ENCODE assay signal across 8 cellular contexts in genomic region chr1:17502326-17502778, GRCh38. TPM values are rescaled to one million over a fixed set of nuclear protein-coding genes. Genes with fewer than 3 reads are reported as not detected.
DNase-seq lines count a peak whose midpoint lies in the region; ATAC-seq, FAIRE-seq and TF ChIP-seq lines count a peak whose summit lies in the region.

No MANE protein-coding gene starts in this region.

- H3K36me3 Mint-ChIP-seq in activated CD4-positive, alpha-beta T cell treated with anti-CD3 and anti-CD28 coated beads, Interleukin-2, amount 10 ng/mL, durations not matched to agents 24 days and 14 days (ENCODE audit: low read depth): no peaks in the 10 kb centered on the region

- dilution Hi-C loops in endothelial cell of umbilical vein (cut with MboI; ENCODE audit: extremely low pct_ligation_motif_present, low sequenced_read_pairs): no loop called here

- no peaks in the 10 kb centered on the region for H3K27me3 ChIP-seq in endothelial cell of umbilical vein (ENCODE audit: control insufficient read depth in 2 of 2, insufficient read depth in 2 of 2, low read length in 2 of 2)
- H3K27me3 ChIP-seq in mesenchymal stem cell (ENCODE audit: control insufficient read depth in 1 of 2, insufficient read depth in 1 of 2, low read length in 2 of 2): peaks cover 3 to 6% of the 10 kb centered on the region in 2 experiments

- no peak for TF ChIP-seq POLR2A in endothelial cell of umbilical vein (IDR thresholded peaks at IDR 0.05; ENCODE audit: low read depth, low read length)

- H3K9me3 ChIP-seq in endothelial cell of umbilical vein (replicated peaks; ENCODE audit: control insufficient read depth, insufficient read depth, low read length) (no peaks in the 10 kb centered on the region), mesenchymal stem cell (ENCODE audit: control insufficient read depth, low read length) (no peaks in the 10 kb centered on the region)

- no peak overlapping the region for H3K9ac ChIP-seq in endothelial cell of umbilical vein (replicated peaks; ENCODE audit: extremely low read depth, insufficient read depth, low read length)
- peak overlapping the region; percentile 61 for H3K9ac ChIP-seq in mesenchymal stem cell (ENCODE audit: low read length)

- H2BK12ac ChIP-seq in mesenchymal stem cell (ENCODE audit: low read length in 2 of 2): no peak overlapping the region

- 5% methylated on average over 12 of the region's 12 CpGs for WGBS in mesenchymal stem cell

- DNase-seq in AML-193 (lab: John Stamatoyannopoulos, UW): peak; percentile 23 to 48
- DNase-seq in NCI-H2196 treated with DMSO at 0.1 percent for 48 hours (lab: John Stamatoyannopoulos, UW; ENCODE audit: unreplicated experiment): peak; percentile 73
- DNase-seq in activated CD4-positive, alpha-beta T cell treated with anti-CD3 and anti-CD28 coated beads, Interleukin-2, amount 10 ng/mL, durations not matched to agents 24 days and 14 days: peak; percentile 87
- peak; percentile 50 for DNase-seq in endothelial cell of umbilical vein (ENCODE audit: low read depth, low spot score)
- DNase-seq in mesenchymal stem cell: peak; percentile 84
- peak; percentile 38 to 39 for DNase-seq in stimulated activated CD8-positive, alpha-beta memory T cell treated with anti-CD3 and anti-CD28 coated beads, Interleukin-15, amount 100 ng/mL, for 48 hours (ENCODE audit: low read depth in 2 of 2)
- DNase-seq in central memory CD4-positive, alpha-beta T cell: no peak

- no TSS peak for BruUV-seq in endothelial cell of umbilical vein (replicated peaks; lab: Mats Ljungman, UMichigan)

- ATAC-seq in GM21529 (IDR thresholded peaks at IDR 0.05; ENCODE audit: unreplicated experiment): peak; percentile 53

- H3K79me2 ChIP-seq in endothelial cell of umbilical vein (ENCODE audit: control insufficient read depth, insufficient read depth, low read length): no peaks in the 10 kb centered on the region

- no peaks in the 10 kb centered on the region for H3K9me3 Mint-ChIP-seq in activated CD4-positive, alpha-beta T cell treated with anti-CD3 and anti-CD28 coated beads, Interleukin-2, amount 10 ng/mL, durations not matched to agents 24 days and 14 days

- H3K4me2 ChIP-seq in endothelial cell of umbilical vein (ENCODE audit: insufficient read depth, low read length) (no peak overlapping the region), mesenchymal stem cell (ENCODE audit: low read length, poor library complexity, severe bottlenecking) (no peak overlapping the region)

- no peak overlapping the region for H3K4ac ChIP-seq in mesenchymal stem cell (ENCODE audit: low read depth in 1 of 2, low read length in 2 of 2)

- H3K9me1 ChIP-seq in endothelial cell of umbilical vein (replicated peaks; ENCODE audit: control insufficient read depth, extremely low read depth, insufficient read depth, low read length): no peaks in the 10 kb centered on the region

- POLR2A ChIA-PET in endothelial cell of umbilical vein (lab: Charles Lee): no interaction called here

- no peak overlapping the region for H3K4me3 Mint-ChIP-seq in activated CD4-positive, alpha-beta T cell treated with anti-CD3 and anti-CD28 coated beads, Interleukin-2, amount 10 ng/mL, durations not matched to agents 24 days and 14 days

- peaks cover 8% of the 10 kb centered on the region for H3K27me3 Mint-ChIP-seq in activated CD4-positive, alpha-beta T cell treated with anti-CD3 and anti-CD28 coated beads, Interleukin-2, amount 10 ng/mL, durations not matched to agents 24 days and 14 days

- peak; percentile 77 for FAIRE-seq in endothelial cell of umbilical vein (lab: Jason Lieb, UNC)

- no peak overlapping the region for H3K23ac ChIP-seq in mesenchymal stem cell (ENCODE audit: low read length in 2 of 2)

- H3K14ac ChIP-seq in mesenchymal stem cell (ENCODE audit: low read length in 2 of 2): no peak overlapping the region

- H3K79me1 ChIP-seq in mesenchymal stem cell (replicated peaks; ENCODE audit: low read length, poor library complexity, severe bottlenecking): no peaks in the 10 kb centered on the region

- no peaks in the 10 kb centered on the region for H3K4me1 ChIP-seq in endothelial cell of umbilical vein (ENCODE audit: control insufficient read depth, extremely low read depth, insufficient read depth, low read length)
- peaks cover 2% of the 10 kb centered on the region for H3K4me1 ChIP-seq in mesenchymal stem cell (ENCODE audit: control insufficient read depth, insufficient read depth, low read depth, low read length)

- no peak overlapping the region for H2BK5ac ChIP-seq in mesenchymal stem cell (ENCODE audit: low read depth, low read length, poor library complexity, severe bottlenecking)

- intact Hi-C loops in activated CD4-positive, alpha-beta T cell treated with anti-CD3 and anti-CD28 coated beads, Interleukin-2, amount 10 ng/mL, durations not matched to agents 24 days and 14 days (cut with micrococcal nuclease): no loop called here
- intact Hi-C loops in endothelial cell of umbilical vein (cut with micrococcal nuclease): loop anchor here (1.0 to 2.0 kb wide), 2 partner anchors 104 to 1078 kb away; no protein-coding TSS in a partner anchor

- H3K36me3 ChIP-seq in endothelial cell of umbilical vein (ENCODE audit: control insufficient read depth in 2 of 2, extremely low read depth in 1 of 2, insufficient read depth in 2 of 2, low read length in 2 of 2) (no peaks in the 10 kb centered on the region), mesenchymal stem cell (ENCODE audit: control insufficient read depth in 1 of 2, insufficient read depth in 2 of 2, low read depth in 1 of 2, low read length in 2 of 2) (no peaks in the 10 kb centered on the region)

- no peaks in the 10 kb centered on the region for H4K20me1 ChIP-seq in endothelial cell of umbilical vein (replicated peaks; ENCODE audit: control insufficient read depth, extremely low read depth, insufficient read depth, low read length)

- H2AFZ ChIP-seq in endothelial cell of umbilical vein (ENCODE audit: low read depth, low read length) (no peak overlapping the region), mesenchymal stem cell (ENCODE audit: low read depth, low read length) (no peak overlapping the region)

- CTCF ChIA-PET in endothelial cell of umbilical vein (lab: Charles Lee): interaction anchor here (0.6 to 5.4 kb wide), 39 partner anchors 8 to 1373 kb away, joined by 3 to 374 read pairs (median 4); partner anchors contain the start of genes ARHGEF10L and RCC2

- H3K4me3 ChIP-seq in endothelial cell of umbilical vein (replicated peaks in 1 of 3; ENCODE audit: insufficient read depth in 1 of 3, low read depth in 1 of 3, low read length in 3 of 3): no peak overlapping the region
- no peak overlapping the region for H3K4me3 ChIP-seq in mesenchymal stem cell (ENCODE audit: insufficient read depth in 1 of 2, low read depth in 1 of 2, low read length in 2 of 2)

- no peaks in the 10 kb centered on the region for H3K4me1 Mint-ChIP-seq in activated CD4-positive, alpha-beta T cell treated with anti-CD3 and anti-CD28 coated beads, Interleukin-2, amount 10 ng/mL, durations not matched to agents 24 days and 14 days

- no peak overlapping the region for H3K27ac Mint-ChIP-seq in activated CD4-positive, alpha-beta T cell treated with anti-CD3 and anti-CD28 coated beads, Interleukin-2, amount 10 ng/mL, durations not matched to agents 24 days and 14 days

- no peak overlapping the region for H2BK120ac ChIP-seq in mesenchymal stem cell (ENCODE audit: low read depth, low read length)

- no peak overlapping the region for H4K91ac ChIP-seq in mesenchymal stem cell (ENCODE audit: low read length)

- H2AK5ac ChIP-seq in mesenchymal stem cell (ENCODE audit: low read length, severe bottlenecking): no peak overlapping the region

- peak overlapping the region in 1 of 2 experiments; percentile 34 for H3K18ac ChIP-seq in mesenchymal stem cell (ENCODE audit: low read depth in 1 of 2, low read length in 2 of 2)

- H4K8ac ChIP-seq in mesenchymal stem cell (ENCODE audit: low read length): no peak overlapping the region

- H2BK15ac ChIP-seq in mesenchymal stem cell (ENCODE audit: low read depth, poor library complexity, severe bottlenecking): no peak overlapping the region

- TF ChIP-seq CTCF in endothelial cell of umbilical vein (IDR thresholded peaks at IDR 0.05; ENCODE audit: extremely low read depth in 1 of 2, insufficient read depth in 1 of 2, low read depth in 1 of 2, low read length in 2 of 2): peak; percentile 82 to 92

- H3K27ac ChIP-seq in endothelial cell of umbilical vein (ENCODE audit: insufficient read depth, low read depth, low read length) (no peak overlapping the region), mesenchymal stem cell (ENCODE audit: low read length, poor library complexity, severe bottlenecking) (no peak overlapping the region)

TF ChIP-seq in endothelial cell of umbilical vein, 7 proteins besides CTCF, POLR2A, EP300 and RAD21:
- TF ChIP-seq JUN (IDR thresholded peaks at IDR 0.05; ENCODE audit: borderline replicate concordance, insufficient read depth, insufficient read length, low read depth) (no peak), EZH2 (IDR thresholded peaks at IDR 0.05; ENCODE audit: borderline replicate concordance, low read depth, low read length, severe bottlenecking) (no peak), FOS (IDR thresholded peaks at IDR 0.05; ENCODE audit: borderline replicate concordance, insufficient read depth, low read length) (no peak), MAX (IDR thresholded peaks at IDR 0.05; ENCODE audit: insufficient read depth, insufficient read length) (no peak), GATA2 (IDR thresholded peaks at IDR 0.05; ENCODE audit: insufficient read depth, insufficient read length, low read depth, low read length) (no peak), MYC (IDR thresholded peaks at IDR 0.05; ENCODE audit: low read depth, low read length) (no peak), POLR2AphosphoS5 (IDR thresholded peaks at IDR 0.05; ENCODE audit: insufficient read depth, low read depth, low read length) (no peak)

RNA-seq across cellular contexts. Expression of gene ARHGEF10L, which starts 37.1 kb away (rescaled TPM):
- not detected in 2 replicates for total RNA-seq in activated CD4-positive, alpha-beta T cell treated with anti-CD3 and anti-CD28 coated beads, Interleukin-2, amount 10 ng/mL, durations not matched to agents 24 days and 14 days
- total RNA-seq in endothelial cell of umbilical vein: 4.3 and 5.2 TPM in 2 replicates
- polyA plus RNA-seq in endothelial cell of umbilical vein: 1.9 and 3.3 TPM in 2 replicates
- 1.4 and 2.4 TPM in 2 replicates for polyA plus RNA-seq in endothelial cell of umbilical vein (2011; cell fraction: cytosol; rRNA removed)
- 5.6 and 6.6 TPM in 2 replicates for polyA plus RNA-seq in endothelial cell of umbilical vein (2011; cell fraction: nucleus; rRNA removed)
- 0.87 and 2.4 TPM in 2 replicates for polyA plus RNA-seq in endothelial cell of umbilical vein (2012)
- 2.7 and 3.3 TPM in 2 replicates for polyA minus RNA-seq in endothelial cell of umbilical vein
- 7.0 TPM for polyA minus RNA-seq in endothelial cell of umbilical vein (2011; cell fraction: cytosol; rRNA and poly(A)+ RNA removed)
- polyA minus RNA-seq in endothelial cell of umbilical vein (2011; cell fraction: nucleus; rRNA and poly(A)+ RNA removed): 4.1 and 4.7 TPM in 2 replicates
- 6.9 TPM for polyA plus RNA-seq in mesenchymal stem cell (2013, experiment 1 of 2)
- 7.2 TPM for polyA plus RNA-seq in mesenchymal stem cell (2013, experiment 2 of 2)
